In the genomic region with DNA sequence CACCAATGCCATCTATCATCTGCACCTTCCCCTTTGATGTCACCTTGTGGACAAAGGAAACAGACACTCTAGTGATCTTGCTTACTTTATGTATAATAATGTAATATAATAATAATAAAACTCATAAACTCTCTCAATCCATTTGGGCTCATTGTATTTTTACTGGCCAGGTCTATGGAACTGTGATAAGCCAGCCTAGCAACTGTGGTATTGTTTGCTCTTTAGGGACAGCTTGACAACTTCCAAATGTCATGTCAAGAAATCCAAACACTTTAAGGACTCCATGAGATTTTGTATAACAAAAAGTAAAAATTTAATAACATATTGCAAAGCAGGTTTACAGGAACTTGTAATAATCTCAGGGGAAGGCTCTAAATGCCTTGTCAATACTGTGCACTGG, we compare ENCODE assay signal across 29 cellular contexts.
"Had no signal": no experiment of that assay in that cellular context is flagged by ENCODE, and none has a peak within 500 bp of the region (broad histone marks: within the 10 kb centered on the region; RNA-seq: fewer than 3 reads in every experiment).

No MANE protein-coding gene starts in this region.

- H3K9me3 ChIP-seq: neutrophil, psoas muscle, right lobe of liver, suprapubic skin, testis, upper lobe of right lung, uterus had no signal

- H3K4me1 ChIP-seq: parathyroid adenoma, psoas muscle, right lobe of liver, sigmoid colon, spleen, suprapubic skin, testis, tibial artery, transverse colon, upper lobe of right lung, uterus had no signal

- H3K27ac ChIP-seq: neutrophil, parathyroid adenoma, psoas muscle, right lobe of liver, sigmoid colon, spleen, suprapubic skin, testis, tibial artery, transverse colon, upper lobe of right lung, uterus had no signal

- ATAC-seq: naive thymus-derived CD8-positive, alpha-beta T cell; natural killer cell treated with Interleukin-12 subunit alpha and Interleukin-12 subunit beta and Interleukin-15 and Interleukin-18, amount 100 ng/mL, for 72 hours; psoas muscle; right cardiac atrium; right lobe of liver; stimulated activated memory B cell treated with anti-CD40 and anti-IgM and Interleukin-4, amounts not matched to agents 10 μg/mL and 1 μg/mL and 100 μg/mL, for 72 hours; stimulated activated naive CD8-positive, alpha-beta T cell treated with anti-CD3 and anti-CD28 coated beads, Interleukin-15, amount 100 ng/mL, for 72 hours; stimulated activated naive CD8-positive, alpha-beta T cell treated with anti-CD3 and anti-CD28 coated beads, Interleukin-15, Interleukin-2, amounts not matched to agents 100 U/mL and 50 U/mL, for 24 hours; upper lobe of right lung had no signal

- H3K27me3 ChIP-seq: neutrophil, right lobe of liver, sigmoid colon, spleen, suprapubic skin, testis, tibial artery, transverse colon, upper lobe of right lung, uterus had no signal

- H3K36me3 ChIP-seq: neutrophil, right lobe of liver, sigmoid colon, spleen, suprapubic skin, tibial artery, transverse colon, upper lobe of right lung, uterus had no signal

- DNase-seq: naive thymus-derived CD8-positive, alpha-beta T cell; nephron progenitor cell; nucleus accumbens; posterior cingulate gyrus; psoas muscle; right cardiac atrium; right lobe of liver; sigmoid colon; spleen; stimulated activated CD4-positive, alpha-beta T cell treated with anti-CD3 and anti-CD28 coated beads, Interleukin-12 subunit alpha, Interleukin-12 subunit beta, amount 100 ng/mL, for 4 hours; stimulated activated CD4-positive, alpha-beta T cell treated with anti-CD3 and anti-CD28 coated beads, Interleukin-1b, Interleukin-23, amount 100 ng/mL, for 48 hours; stimulated activated CD4-positive, alpha-beta T cell treated with anti-CD3 and anti-CD28 coated beads, Interleukin-4, amount 100 ng/mL, for 1 hour; stimulated activated CD4-positive, alpha-beta T cell treated with anti-CD3 and anti-CD28 coated beads, Interleukin-4, amount 100 ng/mL, for 4 hours; stimulated activated CD8-positive, alpha-beta memory T cell treated with anti-CD3 and anti-CD28 coated beads, Interleukin-4, amount 100 ng/mL, for 48 hours; stimulated activated naive CD4-positive, alpha-beta T cell; stimulated activated naive CD8-positive, alpha-beta T cell treated with anti-CD3 and anti-CD28 coated beads, Interleukin-15, amount 100 ng/mL, for 72 hours; stimulated activated naive CD8-positive, alpha-beta T cell treated with anti-CD3 and anti-CD28 coated beads, Interleukin-15, Interleukin-2, amounts not matched to agents 100 U/mL and 50 U/mL, for 24 hours; substantia nigra; testis; tibial artery; transverse colon; upper lobe of right lung; uterus had no signal

- H3K4me3 ChIP-seq: psoas muscle, right lobe of liver, sigmoid colon, smooth muscle cell, spleen, suprapubic skin, testis, tibial artery, transverse colon, upper lobe of right lung, uterus had no signal
